ENCODE assay signal across 26 cellular contexts in the genomic region with DNA sequence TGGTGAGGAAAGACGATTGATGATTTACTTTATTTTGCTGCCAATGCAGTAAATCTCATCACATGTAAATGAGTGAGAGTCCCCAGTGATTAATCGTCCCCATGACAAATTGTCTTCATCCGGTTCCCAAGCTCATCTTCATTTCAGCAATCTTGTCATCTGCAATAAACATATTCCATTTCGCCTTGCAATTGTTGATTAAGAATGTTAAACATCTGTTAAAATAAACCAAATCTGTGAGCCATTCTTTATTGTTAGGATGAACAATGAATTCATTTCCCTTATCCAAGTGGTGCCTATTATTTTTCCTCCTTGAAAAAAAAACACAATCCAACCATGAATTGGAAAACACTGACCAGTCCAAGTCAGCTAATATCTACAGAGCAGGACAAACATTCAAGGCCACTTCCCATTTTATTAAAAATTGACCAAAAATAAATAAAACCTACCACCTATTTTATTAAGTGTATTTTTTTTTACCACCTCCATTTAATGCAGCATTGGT. TPM values are rescaled to one million over a fixed set of nuclear protein-coding genes. Genes with fewer than 3 reads are reported as not detected.
"Had no signal": no experiment of that assay in that cellular context is flagged by ENCODE, and none has a peak within 500 bp of the region (broad histone marks: within the 10 kb centered on the region; RNA-seq: fewer than 3 reads in every experiment).

No MANE protein-coding gene starts in this region.

- H3K27ac Mint-ChIP-seq: activated CD4-positive, alpha-beta memory T cell treated with anti-CD3 and anti-CD28 coated beads for 36 hours; activated CD4-positive, alpha-beta T cell treated with anti-CD3 and anti-CD28 coated beads, Interleukin-2, amount 10 ng/mL, durations not matched to agents 7 days and 5 days; activated naive CD4-positive, alpha-beta T cell treated with anti-CD3 and anti-CD28 coated beads for 36 hours; activated naive CD8-positive, alpha-beta T cell; T-cell had no signal

- H3K36me3 Mint-ChIP-seq: activated CD4-positive, alpha-beta memory T cell treated with anti-CD3 and anti-CD28 coated beads for 36 hours; activated naive CD8-positive, alpha-beta T cell; T-cell had no signal

- H3K4me3 ChIP-seq: MG63, SK-N-MC had no signal

- DNase-seq: activated CD4-positive, alpha-beta memory T cell treated with anti-CD3 and anti-CD28 coated beads for 36 hours; activated CD4-positive, alpha-beta T cell treated with anti-CD3 and anti-CD28 coated beads, Interleukin-2, amount 10 ng/mL, durations not matched to agents 7 days and 5 days; activated CD4-positive, CD25-positive, alpha-beta regulatory T cell; activated CD8-positive, alpha-beta memory T cell treated with anti-CD3 and anti-CD28 coated beads for 24 hours; activated effector memory CD4-positive, alpha-beta T cell treated with anti-CD3 and anti-CD28 coated beads, Interleukin-2, amount 50 U/mL, for 16 hours; activated naive CD4-positive, alpha-beta T cell treated with anti-CD3 and anti-CD28 coated beads for 36 hours; activated T-cell treated with anti-CD3 and anti-CD28 coated beads, Interleukin-2, amount 50 U/mL, for 4 hours; anterior cingulate cortex; MG63; MV-4-11; NCI-H1092 treated with DMSO at 0.1 percent for 48 hours; NCI-H1436; NCI-H1694 treated with DMSO at 0.1 percent for 48 hours; NCI-H2029 treated with DMSO at 0.1 percent for 48 hours; NCI-H345; NCI-H510A; NCI-H526 treated with DMSO at 0.1 percent for 48 hours; NCI-H82; T-cell had no signal

- H3K9me3 ChIP-seq: MG63 had no signal

- H3K4me1 Mint-ChIP-seq: activated CD4-positive, alpha-beta T cell treated with anti-CD3 and anti-CD28 coated beads, Interleukin-2, amount 10 ng/mL, durations not matched to agents 7 days and 5 days; T-cell had no signal

- H3K27ac ChIP-seq: SK-N-MC, VCaP had no signal

- H3K4me3 Mint-ChIP-seq: activated CD4-positive, alpha-beta memory T cell treated with anti-CD3 and anti-CD28 coated beads for 36 hours; activated CD4-positive, alpha-beta T cell treated with anti-CD3 and anti-CD28 coated beads, Interleukin-2, amount 10 ng/mL, durations not matched to agents 7 days and 5 days; activated naive CD4-positive, alpha-beta T cell treated with anti-CD3 and anti-CD28 coated beads for 36 hours; activated naive CD8-positive, alpha-beta T cell; activated T-cell treated with anti-CD3 and anti-CD28 coated beads, Interleukin-2, amount 50 U/mL, for 4 hours; T-cell had no signal

- H3K36me3 ChIP-seq: MG63 had no signal

- ATAC-seq: activated T-cell treated with anti-CD3 and anti-CD28 coated beads, Interleukin-2, amount 50 U/mL, for 4 hours; T-cell had no signal

- H3K9me3 Mint-ChIP-seq: activated CD4-positive, alpha-beta T cell treated with anti-CD3 and anti-CD28 coated beads, Interleukin-2, amount 10 ng/mL, durations not matched to agents 7 days and 5 days; activated naive CD4-positive, alpha-beta T cell treated with anti-CD3 and anti-CD28 coated beads for 36 hours had no signal

- H3K27me3 Mint-ChIP-seq: activated CD4-positive, alpha-beta T cell treated with anti-CD3 and anti-CD28 coated beads, Interleukin-2, amount 10 ng/mL, durations not matched to agents 7 days and 5 days; activated naive CD8-positive, alpha-beta T cell had no signal

RNA-seq across cellular contexts. Expression of gene NPS, which starts 36.5 kb away (rescaled TPM):
- total RNA-seq: activated CD4-positive, alpha-beta memory T cell treated with anti-CD3 and anti-CD28 coated beads for 36 hours; activated CD4-positive, alpha-beta T cell treated with anti-CD3 and anti-CD28 coated beads, Interleukin-2, amount 10 ng/mL, durations not matched to agents 7 days and 5 days; activated naive CD4-positive, alpha-beta T cell treated with anti-CD3 and anti-CD28 coated beads for 36 hours; activated T-cell treated with anti-CD3 and anti-CD28 coated beads, Interleukin-2, amount 50 U/mL, for 4 hours; OCI-LY7; RPMI7951; T-cell; T-helper 2 cell treated with Interferon-gamma antibody and Interleukin-4, amounts not matched to agents 100 ng/mL and 5 ng/mL, for 36 hours had no signal
- polyA plus RNA-seq: adipose tissue had no signal
